ENCODE assay signal across 9 cellular contexts in genomic region chr17:78734841-78735641, GRCh38. TPM values are rescaled to one million over a fixed set of nuclear protein-coding genes. Genes with fewer than 3 reads are reported as not detected.
DNase-seq lines count a peak whose midpoint lies in the region; ATAC-seq and TF ChIP-seq lines count a peak whose summit lies in the region.
"Had no signal": no experiment of that assay in that cellular context is flagged by ENCODE, and none has a peak within 500 bp of the region (broad histone marks: within the 10 kb centered on the region; RNA-seq: fewer than 3 reads in every experiment).

No MANE protein-coding gene starts in this region.

- BruUV-seq in PC-9 (replicated peaks; lab: Mats Ljungman, UMichigan), result no TSS peak

- no peaks in the 10 kb centered on the region for H3K27me3 ChIP-seq in PC-9 (ENCODE audit: insufficient read depth, low read depth)
- no peaks in the 10 kb centered on the region for H3K27me3 ChIP-seq in rectal smooth muscle tissue (ENCODE audit: control insufficient read depth, insufficient read depth, low read length)
- H3K27me3 ChIP-seq: SJCRH30 had no signal

- H3K27ac ChIP-seq in PC-9 (peak overlapping the region; percentile 87), rectal smooth muscle tissue (ENCODE audit: low read depth, low read length) (peak overlapping the region; percentile 11)
- H3K27ac ChIP-seq: SJCRH30 had no signal

- intact Hi-C loops in PC-9 (cut with micrococcal nuclease; ENCODE audit: unreplicated experiment), result no loop called here

- POLR2A ChIA-PET in PC-9 (lab: Charles Lee; ENCODE audit: unreplicated experiment) (interaction anchor here (0.5 to 0.7 kb wide), 5 partner anchors 12 to 253 kb away, joined by 4 to 6 read pairs (median 4); no protein-coding TSS in a partner anchor), HEK293T (lab: Yijun Ruan, JAX) (interaction anchor here (4.2 kb wide), 1 partner anchor 11 kb away, joined by 42 read pairs; no protein-coding TSS in a partner anchor)

- H3K4me3 ChIP-seq in GM12875 (ENCODE audit: low read depth, low read length) (peak overlapping the region; percentile 62), PC-9 (peak overlapping the region; percentile 80), epithelial cell of proximal tubule (ENCODE audit: low read depth, low read length) (peak overlapping the region; percentile 6), rectal smooth muscle tissue (ENCODE audit: low read length) (peak overlapping the region; percentile 61)
- H3K4me3 ChIP-seq: SJCRH30 had no signal

- no peaks in the 10 kb centered on the region for H3K9me3 ChIP-seq in PC-9 (ENCODE audit: insufficient read depth, low read depth)
- H3K9me3 ChIP-seq: SJCRH30 had no signal

- peak overlapping the region; percentile 91 for H3K4me2 ChIP-seq in PC-9

- peaks cover 28% of the 10 kb centered on the region for H3K4me1 ChIP-seq in PC-9 (replicated peaks; ENCODE audit: insufficient read depth)
- peaks cover 15% of the 10 kb centered on the region for H3K4me1 ChIP-seq in rectal smooth muscle tissue (ENCODE audit: control insufficient read depth, insufficient read depth, low read length)

- TF ChIP-seq CTCF in GM12875 (IDR thresholded peaks at IDR 0.05; ENCODE audit: borderline replicate concordance, insufficient read depth, low read depth, low read length), result no peak
- TF ChIP-seq CTCF in PC-9 (conservative IDR thresholded peaks at IDR 0.05), result no peak
- TF ChIP-seq CTCF in epithelial cell of proximal tubule (conservative IDR thresholded peaks at IDR 0.05; ENCODE audit: low read depth, low read length), result no peak

- H3K9ac ChIP-seq in rectal smooth muscle tissue (ENCODE audit: low read length), result no peak overlapping the region

- peaks cover 12% of the 10 kb centered on the region; the same call in 1 of the 2 replicates for H4K20me1 ChIP-seq in PC-9 (ENCODE audit: insufficient read depth)

- H3K79me2 ChIP-seq in PC-9 (ENCODE audit: low read depth), result peaks cover 53% of the 10 kb centered on the region

- DNase-seq in PC-9 (no peak), epithelial cell of proximal tubule (ENCODE audit: low read depth) (no peak), HEK293T (ENCODE audit: extremely low spot score) (no peak), UCSD-AML1 (lab: John Stamatoyannopoulos, UW; ENCODE audit: unreplicated experiment) (no peak), retina (no peak)
- DNase-seq: SJCRH30 had no signal

- no peak for ATAC-seq in HG02852 (IDR thresholded peaks at IDR 0.05; ENCODE audit: unreplicated experiment)

- no peaks in the 10 kb centered on the region for H3K36me3 ChIP-seq in PC-9 (ENCODE audit: low read depth)
- H3K36me3 ChIP-seq in rectal smooth muscle tissue (ENCODE audit: control insufficient read depth, insufficient read depth, low read length), result no peaks in the 10 kb centered on the region
- H3K36me3 ChIP-seq: SJCRH30 had no signal

- H3K9me2 ChIP-seq in PC-9 (ENCODE audit: insufficient read depth), result no peaks in the 10 kb centered on the region

- no peak overlapping the region for H2AFZ ChIP-seq in PC-9

- peaks cover 18% of the 10 kb centered on the region for H3F3A ChIP-seq in PC-9 (ENCODE audit: insufficient read depth, low read depth)

- CTCF ChIA-PET in PC-9 (lab: Charles Lee) (interaction anchor here (0.6 to 1.6 kb wide), 4 partner anchors 9 to 55 kb away, joined by 4 to 15 read pairs (median 6); no protein-coding TSS in a partner anchor), HEK293T (lab: Yijun Ruan, JAX) (interaction anchor here (0.7 to 2.2 kb wide), 3 partner anchors 9 to 597 kb away, joined by 3 to 6 read pairs (median 5); no protein-coding TSS in a partner anchor)

TF ChIP-seq in HEK293T, 16 proteins besides CTCF, POLR2A, EP300 and RAD21:
- no peak for TF ChIP-seq LEF1 (IDR thresholded peaks at IDR 0.05; ENCODE audit: borderline replicate concordance)
- no peak for TF ChIP-seq FOXM1 (IDR thresholded peaks at IDR 0.05; ENCODE audit: borderline replicate concordance)
- TF ChIP-seq BHLHE40 (IDR thresholded peaks at IDR 0.05; ENCODE audit: borderline replicate concordance), result no peak

RNA-seq across cellular contexts. Expression of gene CYTH1, which starts 47.0 kb away (rescaled TPM):
- total RNA-seq in PC-9 (2021) (40.3 and 41.0 TPM in 2 replicates), epithelial cell of proximal tubule (16.8 and 26.4 TPM in 2 replicates)

Comparison
In these comparisons a context has a peak if more than half of its experiments do, and no peak if none do; other contexts are left out.
1. H3K4me3 ChIP-seq: peak in every context shown above with its lines; median percentile 80 in PC-9; 62 in GM12875; 61 in rectal smooth muscle tissue; 6 in epithelial cell of proximal tubule.